ENCODE assay signal across 9 cellular contexts in the genomic region with DNA sequence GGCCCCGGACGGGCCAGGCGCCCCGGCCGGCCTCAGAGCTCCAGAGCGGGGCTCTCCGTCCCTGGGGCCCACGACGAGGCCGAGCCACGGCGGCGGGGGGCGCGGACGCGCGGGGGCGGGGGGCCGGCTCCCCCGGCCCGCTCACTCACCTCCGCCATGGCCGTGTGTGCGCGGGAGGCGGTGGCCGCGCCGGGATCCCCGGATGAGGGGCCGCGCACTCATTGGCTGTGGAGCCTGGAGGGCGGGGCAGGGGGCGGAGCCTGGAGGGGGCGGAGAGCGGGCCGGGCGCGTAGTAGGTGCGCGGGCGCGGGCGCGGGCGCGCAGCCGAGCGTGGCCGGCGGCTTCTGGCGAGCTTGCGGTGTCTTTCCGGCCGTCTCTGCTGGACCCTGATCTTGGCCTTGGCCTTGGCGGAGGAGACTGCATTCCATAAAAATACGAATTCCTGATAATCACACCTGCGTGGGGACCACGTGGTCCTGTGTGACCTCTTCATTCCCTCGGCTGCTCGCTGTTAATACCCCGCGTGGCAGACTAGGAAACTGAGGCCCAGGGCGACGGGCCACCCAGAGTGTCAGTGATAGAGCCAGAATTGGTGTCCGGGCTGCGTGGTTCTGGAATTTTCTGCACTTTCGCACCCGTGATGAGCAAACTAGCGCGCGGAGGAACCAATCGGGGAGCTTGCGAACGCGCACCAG. TPM values are rescaled to one million over a fixed set of nuclear protein-coding genes. Genes with fewer than 3 reads are reported as not detected.
DNase-seq lines count a peak whose midpoint lies in the region; ATAC-seq, FAIRE-seq and TF ChIP-seq lines count a peak whose summit lies in the region.
"Had no signal": no experiment of that assay in that cellular context is flagged by ENCODE, and none has a peak within 500 bp of the region (broad histone marks: within the 10 kb centered on the region; RNA-seq: fewer than 3 reads in every experiment).

MIER2 (minus strand) TSS at position 172 of the 695 bp plus-strand sequence; CDS start at position 158, 14 bp downstream.

- no peak within 1 kb of the TSS for H2AFZ ChIP-seq in HepG2 (ENCODE audit: low read length)

- 0 out of 2 replicates have a peak, but pooled peaks have one; percentile 17 for TF ChIP-seq RAD21 in HepG2 (CRISPR knock-in tag; IDR thresholded peaks at IDR 0.05)

- H3K4me1 ChIP-seq in HepG2 (ENCODE audit: insufficient read depth, low read length) = peaks cover 63% of the 10 kb centered on the region

- peak within 1 kb of the TSS; percentile 72 to 93 (median 78) for H3K4me3 ChIP-seq in HepG2 (replicated peaks in 1 of 3; ENCODE audit: insufficient read depth in 1 of 3, low read depth in 2 of 3, low read length in 3 of 3)

- POLR2A ChIA-PET in HepG2 (lab: Yijun Ruan, JAX) = interaction anchor here (0.6 kb wide), 1 partner anchor 179 kb away, joined by 4 read pairs; no protein-coding TSS in a partner anchor

- in situ Hi-C loops in HepG2 (cut with HindIII; ENCODE audit: extremely low pct_ligation_motif_present, low pct_unique_long_range_greater_than_20kb) = no loop called here

- peaks cover 28% of the 10 kb centered on the region for H4K20me1 ChIP-seq in HepG2 (ENCODE audit: insufficient read depth, low read length)

- intact Hi-C loops in HepG2 (cut with micrococcal nuclease; ENCODE audit: unreplicated experiment) = no loop called here

- CTCF ChIA-PET in HepG2 (lab: Yijun Ruan, JAX; ENCODE audit: low intra/inter-chr PET ratio, low total read pairs) = no interaction called here

- H3K27ac ChIP-seq in HepG2 (ENCODE audit: extremely low read length, insufficient read depth, low read length) = peak within 1 kb of the TSS; percentile 47

- no peaks in the 10 kb centered on the region; a peak in 1 of 5 replicates for H3K27me3 ChIP-seq in HepG2 (ENCODE audit: control insufficient read depth in 1 of 2, insufficient read depth in 2 of 2, low read length in 2 of 2)

- peak within 1 kb of the TSS; percentile 80 for H3K9ac ChIP-seq in HepG2 (ENCODE audit: insufficient read depth, low read depth, low read length)

- H3K36me3 ChIP-seq in HepG2 (replicated peaks in 1 of 2; ENCODE audit: control insufficient read depth in 1 of 2, insufficient read depth in 2 of 2, low read length in 2 of 2) = peaks cover 1 to 4% of the 10 kb centered on the region in 2 experiments; a peak in 1 of 5 replicates

- TF ChIP-seq POLR2A in HepG2 (IDR thresholded peaks at IDR 0.05; ENCODE audit: insufficient read depth in 1 of 2, low read depth in 2 of 2, low read length in 2 of 2) = peak in 1 of 2 experiments; percentile 69; a peak in 2 of 4 replicates

- peak within 1 kb of the TSS; percentile 92 for H3K4me2 ChIP-seq in HepG2 (ENCODE audit: low read depth, low read length)

- TF ChIP-seq CTCF in HepG2 (CRISPR knock-in tag; IDR thresholded peaks at IDR 0.05) = no peak

- H3K79me2 ChIP-seq in HepG2 (ENCODE audit: insufficient read depth, low read length) = peaks cover 43% of the 10 kb centered on the region

- WGBS in HepG2 (ENCODE audit: low lambda C conversion rate) = 72% methylated on average over 17 of the region's 77 CpGs

- no peak for TF ChIP-seq EP300 in HepG2 (IDR thresholded peaks at IDR 0.05; ENCODE audit: low read depth in 2 of 2, low read length in 2 of 2)
- no peak for TF ChIP-seq EP300 in HepG2 (CRISPR knock-in tag; IDR thresholded peaks at IDR 0.05; ENCODE audit: borderline replicate concordance)

- peak; percentile 63 for ATAC-seq in HG02981 (IDR thresholded peaks at IDR 0.05; ENCODE audit: unreplicated experiment)
- ATAC-seq in HepG2 = peak; percentile 73

- no peaks in the 10 kb centered on the region for H3K9me3 ChIP-seq in HepG2 (ENCODE audit: low read length)

- no TSS peak for BruUV-seq in HepG2 (replicated peaks; lab: Mats Ljungman, UMichigan)

- DNase-seq in NCI-H1436 (lab: John Stamatoyannopoulos, UW) (peak; percentile 61), NCI-H1436 treated with DMSO at 0.1 percent for 48 hours (lab: John Stamatoyannopoulos, UW) (no peak), NCI-H345 treated with DMSO at 0.1 percent for 48 hours (lab: John Stamatoyannopoulos, UW; ENCODE audit: unreplicated experiment) (peak; percentile 48), dermis blood vessel endothelial cell (peak; percentile 86), HepG2 (ENCODE audit: low spot score) (peak; percentile 50)
- DNase-seq in activated CD4-positive, alpha-beta T cell treated with anti-CD3 and anti-CD28 coated beads, Interleukin-2, amount 50 U/mL, for 4 hours = peak; percentile 85 to 86
- peak; percentile 87 for DNase-seq in stimulated activated CD4-positive, alpha-beta T cell treated with anti-CD3 and anti-CD28 coated beads, Interleukin-2, amount 100 ng/mL, for 4 hours (ENCODE audit: low read depth)

- no peak for FAIRE-seq in HepG2 (lab: Jason Lieb, UNC)
- FAIRE-seq: A204.1 had no signal

TF ChIP-seq in HepG2, 621 proteins besides CTCF, POLR2A, EP300 and RAD21 (continues in another document):
- TF ChIP-seq KDM2A (CRISPR knock-in tag; IDR thresholded peaks at IDR 0.05; ENCODE audit: borderline replicate concordance, low read depth) = peak; percentile 21; the same call in 1 of the 2 replicates
- peak; percentile 70; the same call in 1 of the 2 replicates for TF ChIP-seq NFYB (CRISPR knock-in tag; IDR thresholded peaks at IDR 0.05)
- TF ChIP-seq BORCS8-MEF2B (CRISPR knock-in tag; IDR thresholded peaks at IDR 0.05) = peak; percentile 34; the same call in 1 of the 2 replicates
- peak; percentile 61; the same call in 1 of the 2 replicates for TF ChIP-seq ZNF230 (CRISPR knock-in tag; IDR thresholded peaks at IDR 0.05)
- peak; percentile 89 for TF ChIP-seq YY1 (IDR thresholded peaks at IDR 0.05; ENCODE audit: insufficient read depth, insufficient replicate concordance, low read depth, low read length)
- peak; percentile 89 for TF ChIP-seq ZBTB14 (CRISPR knock-in tag; IDR thresholded peaks at IDR 0.05)
- TF ChIP-seq SALL1 (CRISPR knock-in tag; IDR thresholded peaks at IDR 0.05) = peak; percentile 75
- no peak for TF ChIP-seq REXO4 (CRISPR knock-in tag; IDR thresholded peaks at IDR 0.05; ENCODE audit: borderline replicate concordance)
- 0 out of 2 replicates have a peak, but pooled peaks have one; percentile 45 for TF ChIP-seq POLR2AphosphoS5 (IDR thresholded peaks at IDR 0.05; ENCODE audit: low read depth, low read length)
- peak; percentile 90 for TF ChIP-seq SP4 (CRISPR knock-in tag; IDR thresholded peaks at IDR 0.05)
- 0 out of 2 replicates have a peak, but pooled peaks have one; percentile 26 for TF ChIP-seq GATAD1 (CRISPR knock-in tag; IDR thresholded peaks at IDR 0.05)
- TF ChIP-seq SSRP1 (CRISPR knock-in tag; IDR thresholded peaks at IDR 0.05) = no peak
- TF ChIP-seq ZNF563 (CRISPR knock-in tag; IDR thresholded peaks at IDR 0.05) = peak; percentile 63; the same call in 1 of the 2 replicates

RNA-seq across cellular contexts. Expression of gene MIER2, which starts in this region (rescaled TPM):
- total RNA-seq in dermis blood vessel endothelial cell (16.5 and 29.0 TPM in 2 replicates), HepG2 (2016; rRNA removed; fragmentation: Illumina TruSeq; extraction: Trizol) (7.9 and 9.6 TPM in 2 replicates)
- 11.9 and 12.6 TPM in 2 replicates for total RNA-seq in HepG2 (2016; cell fraction: cytosol; rRNA removed; fragmentation: Illumina TruSeq; extraction: Trizol; ENCODE audit: low read depth)
- 10.4 and 13.2 TPM in 2 replicates for total RNA-seq in HepG2 (2016; cell fraction: insoluble cytoplasmic fraction; rRNA removed; fragmentation: Illumina TruSeq; extraction: Trizol)
- total RNA-seq in HepG2 (2016; cell fraction: membrane; rRNA removed; fragmentation: Illumina TruSeq; extraction: Trizol) = 8.0 and 11.3 TPM in 2 replicates
- total RNA-seq in HepG2 (2016; cell fraction: nucleus; rRNA removed; fragmentation: Illumina TruSeq; extraction: Trizol) = 8.0 and 17.5 TPM in 2 replicates
- 22.9 and 25.7 TPM in 2 replicates for polyA plus RNA-seq in HepG2 (2011; rRNA removed)
- 8.3 and 13.6 TPM in 2 replicates for polyA plus RNA-seq in HepG2 (2011; cell fraction: cytosol; rRNA removed)
- 54.0 and 67.5 TPM in 2 replicates for polyA plus RNA-seq in HepG2 (2011; cell fraction: nucleus; rRNA removed)
- 21.3 and 21.5 TPM in 2 replicates for polyA plus RNA-seq in HepG2 (2012)
- polyA plus RNA-seq in HepG2 (2016; cell fraction: cytosol; fragmentation: Illumina TruSeq; extraction: Trizol; ENCODE audit: low read depth) = 1.2 and 1.7 TPM in 2 replicates
- 9.7 and 15.4 TPM in 2 replicates for polyA plus RNA-seq in HepG2 (2016; cell fraction: insoluble cytoplasmic fraction; fragmentation: Illumina TruSeq; extraction: Trizol; ENCODE audit: low read depth)
- 4.1 and 4.8 TPM in 2 replicates for polyA plus RNA-seq in HepG2 (2016; cell fraction: membrane; fragmentation: Illumina TruSeq; extraction: Trizol; ENCODE audit: low read depth)
- polyA plus RNA-seq in HepG2 (2016; cell fraction: nucleus; fragmentation: Illumina TruSeq; extraction: Trizol; ENCODE audit: insufficient read depth, low read depth) = 29.5 and 34.6 TPM in 2 replicates
- polyA minus RNA-seq in HepG2 (2011; rRNA and poly(A)+ RNA removed; ENCODE audit: low replicate concordance) = 39.4 and 61.2 TPM in 2 replicates
- 16.5 and 19.2 TPM in 2 replicates for polyA minus RNA-seq in HepG2 (2011; cell fraction: cytosol; rRNA and poly(A)+ RNA removed)
- polyA minus RNA-seq in HepG2 (2011; cell fraction: nucleus; rRNA and poly(A)+ RNA removed) = 37.2 and 38.9 TPM in 2 replicates
